1 cellular context compared by ENCODE assay signal in the genomic region with DNA sequence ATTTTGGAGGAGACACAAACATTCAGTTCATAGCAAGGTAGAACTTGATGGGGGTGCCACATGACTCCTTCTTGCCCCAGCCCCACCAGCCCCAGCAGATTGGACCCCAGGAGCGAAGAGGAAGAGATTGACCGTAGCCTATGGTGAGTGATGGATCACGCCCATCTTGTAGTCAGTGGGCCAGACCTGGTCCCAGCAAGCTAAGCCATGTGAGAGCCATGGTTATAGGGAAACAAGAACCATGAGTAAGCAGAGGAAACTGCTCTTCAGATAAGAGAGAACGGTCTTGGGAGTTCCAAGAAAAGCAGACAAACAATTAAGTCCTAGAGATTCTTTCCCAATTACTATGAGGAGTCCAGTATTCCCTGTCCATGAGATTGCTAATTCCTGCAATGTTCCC.
TF ChIP-seq lines count a peak whose summit lies in the region.

No MANE protein-coding gene starts in this region.

TF ChIP-seq in endothelial cell of umbilical vein, 7 proteins besides CTCF, POLR2A, EP300 and RAD21 (continued from another document):
- TF ChIP-seq, protein P1, sequence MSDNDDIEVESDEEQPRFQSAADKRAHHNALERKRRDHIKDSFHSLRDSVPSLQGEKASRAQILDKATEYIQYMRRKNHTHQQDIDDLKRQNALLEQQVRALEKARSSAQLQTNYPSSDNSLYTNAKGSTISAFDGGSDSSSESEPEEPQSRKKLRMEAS (IDR thresholded peaks at IDR 0.05; ENCODE audit: insufficient read depth, insufficient read length) = no peak
- TF ChIP-seq EZH2 (IDR thresholded peaks at IDR 0.05; ENCODE audit: borderline replicate concordance, low read depth, low read length, severe bottlenecking) (no peak), GATA2 (IDR thresholded peaks at IDR 0.05; ENCODE audit: insufficient read depth, insufficient read length, low read depth, low read length) (peak; percentile 78)
TF ChIP-seq in endothelial cell of umbilical vein: peak in this region for 2.
